ENCODE assay signal across 9 cellular contexts in genomic region chr12:71661977-71662522, GRCh38. TPM values are rescaled to one million over a fixed set of nuclear protein-coding genes. Genes with fewer than 3 reads are reported as not detected.
DNase-seq lines count a peak whose midpoint lies in the region; ATAC-seq and TF ChIP-seq lines count a peak whose summit lies in the region.
"Had no signal": no experiment of that assay in that cellular context is flagged by ENCODE, and none has a peak within 500 bp of the region (broad histone marks: within the 10 kb centered on the region; RNA-seq: fewer than 3 reads in every experiment).

No MANE protein-coding gene starts in this region.

- no peak for TF ChIP-seq POLR2A in NB4 (IDR thresholded peaks at IDR 0.05; ENCODE audit: extremely low read depth, insufficient read length)

- ATAC-seq in effector memory CD8-positive, alpha-beta T cell (replicated peaks): no peak
- ATAC-seq in HG03108 (IDR thresholded peaks at IDR 0.05; ENCODE audit: unreplicated experiment) (no peak), GM21367 (IDR thresholded peaks at IDR 0.05; ENCODE audit: unreplicated experiment) (no peak)

- no peak overlapping the region for H2AFZ ChIP-seq in neural cell (ENCODE audit: low read depth, low read length)

- H3K4me1 Mint-ChIP-seq in effector memory CD8-positive, alpha-beta T cell (ENCODE audit: low read depth in 2 of 2): peaks cover 20 to 53% of the 10 kb centered on the region in 2 donors

- H3K4me2 ChIP-seq in BLaER1 treated with 17β-estradiol and CSF1 and Interleukin-3, amounts not matched to agents 10 nM and 100 nM: peak overlapping the region; percentile 75 to 92 (median 89)
- peak overlapping the region; percentile 94 for H3K4me2 ChIP-seq in neural cell (ENCODE audit: low read length)

- DNase-seq in NB4 (ENCODE audit: low read depth) (no peak), NCI-H2107 (lab: John Stamatoyannopoulos, UW) (no peak), UCSD-AML1 (lab: John Stamatoyannopoulos, UW; ENCODE audit: unreplicated experiment) (no peak)
- no peak for DNase-seq in effector memory CD8-positive, alpha-beta T cell
- DNase-seq: cerebellar nuclear complex had no signal

- TF ChIP-seq RAD21 in neural cell (conservative IDR thresholded peaks at IDR 0.05): no peak

- H4K20me1 ChIP-seq in BLaER1 treated with 17β-estradiol and CSF1 and Interleukin-3, amounts not matched to agents 10 nM and 100 nM: peaks cover 28 to 61% (median 54%) of the 10 kb centered on the region in 11 experiments
- no peaks in the 10 kb centered on the region for H4K20me1 ChIP-seq in neural cell (ENCODE audit: insufficient read depth)

- peaks cover 28 to 50% (median 44%) of the 10 kb centered on the region in 11 experiments for H3K36me3 ChIP-seq in BLaER1 treated with 17β-estradiol and CSF1 and Interleukin-3, amounts not matched to agents 10 nM and 100 nM
- peaks cover under 1% of the 10 kb centered on the region for H3K36me3 ChIP-seq in neural cell (ENCODE audit: insufficient read depth, low read length)

- H3K9ac ChIP-seq in BLaER1 treated with 17β-estradiol and CSF1 and Interleukin-3, amounts not matched to agents 10 nM and 100 nM: peak overlapping the region; percentile 90 to 99 (median 97)
- H3K9ac ChIP-seq in neural cell (ENCODE audit: low read length): peak overlapping the region; percentile 97

- H3K36me3 Mint-ChIP-seq in effector memory CD8-positive, alpha-beta T cell (ENCODE audit: insufficient read depth): peaks cover 50% of the 10 kb centered on the region

- no peaks in the 10 kb centered on the region for H3K9me2 ChIP-seq in neural cell (ENCODE audit: insufficient read depth, low read length)

- H3K4me1 ChIP-seq in BLaER1 treated with 17β-estradiol and CSF1 and Interleukin-3, amounts not matched to agents 10 nM and 100 nM: peaks cover 24 to 46% (median 29%) of the 10 kb centered on the region in 10 experiments

- no peak for TF ChIP-seq CTCF in NB4 (IDR thresholded peaks at IDR 0.05; ENCODE audit: low read depth, low read length)
- TF ChIP-seq CTCF in neural cell (IDR thresholded peaks at IDR 0.05; ENCODE audit: poor library complexity, severe bottlenecking): no peak

- no peaks in the 10 kb centered on the region for H3F3A ChIP-seq in neural cell (ENCODE audit: insufficient read depth, low read length, poor library complexity, severe bottlenecking)

- no peaks in the 10 kb centered on the region for H3K27me3 Mint-ChIP-seq in effector memory CD8-positive, alpha-beta T cell

- H3K79me2 ChIP-seq in neural cell (replicated peaks; ENCODE audit: insufficient read depth, low read length): peaks cover 55% of the 10 kb centered on the region

- H3K27ac ChIP-seq in BLaER1 treated with 17β-estradiol and CSF1 and Interleukin-3, amounts not matched to agents 10 nM and 100 nM: peak overlapping the region; percentile 88 to 98 (median 94); a peak in 21 of 22 replicates
- H3K27ac ChIP-seq in neural cell (ENCODE audit: low read length): no peak overlapping the region

- peaks cover 0 to 8% (median 4%) of the 10 kb centered on the region in 11 experiments; a peak in 8 of 22 replicates for H3K9me3 ChIP-seq in BLaER1 treated with 17β-estradiol and CSF1 and Interleukin-3, amounts not matched to agents 10 nM and 100 nM (replicated peaks in 1 of 11)
- H3K9me3 ChIP-seq in neural cell (ENCODE audit: low read length): no peaks in the 10 kb centered on the region

- no peaks in the 10 kb centered on the region for H3K27me3 ChIP-seq in BLaER1 treated with 17β-estradiol and CSF1 and Interleukin-3, amounts not matched to agents 10 nM and 100 nM
- H3K27me3 ChIP-seq in neural cell (ENCODE audit: insufficient read depth, low read depth, low read length): no peaks in the 10 kb centered on the region

- peak overlapping the region; percentile 99 to 100 for H3K4me3 Mint-ChIP-seq in effector memory CD8-positive, alpha-beta T cell

- H3K9me3 Mint-ChIP-seq in effector memory CD8-positive, alpha-beta T cell: no peaks in the 10 kb centered on the region

- peak overlapping the region; percentile 100 for H3K27ac Mint-ChIP-seq in effector memory CD8-positive, alpha-beta T cell

- TF ChIP-seq EP300 in neural cell (conservative IDR thresholded peaks at IDR 0.05; ENCODE audit: poor library complexity, severe bottlenecking): no peak

- peak overlapping the region; percentile 83 to 98 (median 89) for H3K4me3 ChIP-seq in BLaER1 treated with 17β-estradiol and CSF1 and Interleukin-3, amounts not matched to agents 10 nM and 100 nM
- H3K4me3 ChIP-seq in NB4 (ENCODE audit: low read depth, low read length): peak overlapping the region; percentile 79
- peak overlapping the region; percentile 82 for H3K4me3 ChIP-seq in neural cell (ENCODE audit: low read length)

TF ChIP-seq in neural cell, 6 proteins besides CTCF, POLR2A, EP300 and RAD21:
- TF ChIP-seq, protein P1, sequence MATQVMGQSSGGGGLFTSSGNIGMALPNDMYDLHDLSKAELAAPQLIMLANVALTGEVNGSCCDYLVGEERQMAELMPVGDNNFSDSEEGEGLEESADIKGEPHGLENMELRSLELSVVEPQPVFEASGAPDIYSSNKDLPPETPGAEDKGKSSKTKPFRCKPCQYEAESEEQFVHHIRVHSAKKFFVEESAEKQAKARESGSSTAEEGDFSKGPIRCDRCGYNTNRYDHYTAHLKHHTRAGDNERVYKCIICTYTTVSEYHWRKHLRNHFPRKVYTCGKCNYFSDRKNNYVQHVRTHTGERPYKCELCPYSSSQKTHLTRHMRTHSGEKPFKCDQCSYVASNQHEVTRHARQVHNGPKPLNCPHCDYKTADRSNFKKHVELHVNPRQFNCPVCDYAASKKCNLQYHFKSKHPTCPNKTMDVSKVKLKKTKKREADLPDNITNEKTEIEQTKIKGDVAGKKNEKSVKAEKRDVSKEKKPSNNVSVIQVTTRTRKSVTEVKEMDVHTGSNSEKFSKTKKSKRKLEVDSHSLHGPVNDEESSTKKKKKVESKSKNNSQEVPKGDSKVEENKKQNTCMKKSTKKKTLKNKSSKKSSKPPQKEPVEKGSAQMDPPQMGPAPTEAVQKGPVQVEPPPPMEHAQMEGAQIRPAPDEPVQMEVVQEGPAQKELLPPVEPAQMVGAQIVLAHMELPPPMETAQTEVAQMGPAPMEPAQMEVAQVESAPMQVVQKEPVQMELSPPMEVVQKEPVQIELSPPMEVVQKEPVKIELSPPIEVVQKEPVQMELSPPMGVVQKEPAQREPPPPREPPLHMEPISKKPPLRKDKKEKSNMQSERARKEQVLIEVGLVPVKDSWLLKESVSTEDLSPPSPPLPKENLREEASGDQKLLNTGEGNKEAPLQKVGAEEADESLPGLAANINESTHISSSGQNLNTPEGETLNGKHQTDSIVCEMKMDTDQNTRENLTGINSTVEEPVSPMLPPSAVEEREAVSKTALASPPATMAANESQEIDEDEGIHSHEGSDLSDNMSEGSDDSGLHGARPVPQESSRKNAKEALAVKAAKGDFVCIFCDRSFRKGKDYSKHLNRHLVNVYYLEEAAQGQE (IDR thresholded peaks at IDR 0.05; ENCODE audit: borderline replicate concordance): no peak
- no peak for TF ChIP-seq SMC3 (conservative IDR thresholded peaks at IDR 0.05; ENCODE audit: poor library complexity)
- no peak for TF ChIP-seq EZH2 (IDR thresholded peaks at IDR 0.05; ENCODE audit: borderline replicate concordance, insufficient read depth, low read length, poor library complexity, severe bottlenecking)
- TF ChIP-seq POLR2AphosphoS5 (IDR thresholded peaks at IDR 0.05): no peak
- no peak for TF ChIP-seq MXI1 (conservative IDR thresholded peaks at IDR 0.05; ENCODE audit: poor library complexity, severe bottlenecking)
- TF ChIP-seq TAF1 (IDR thresholded peaks at IDR 0.05; ENCODE audit: low read depth): no peak

RNA-seq across cellular contexts. Expression of gene ZFC3H1, which starts 1.6 kb away (rescaled TPM):
- 45.5 and 70.2 TPM in 2 replicates for polyA plus RNA-seq in neural cell
- polyA minus RNA-seq in neural cell: 61.8 and 77.2 TPM in 2 replicates

RNA-seq across cellular contexts. Expression of gene THAP2, which starts 2.1 kb away (rescaled TPM):
- 15.5 and 15.8 TPM in 2 replicates for polyA plus RNA-seq in neural cell
- polyA minus RNA-seq in neural cell: 34.3 and 35.8 TPM in 2 replicates

RNA-seq across cellular contexts. Expression of gene TMEM19, which starts 23.8 kb away (rescaled TPM):
- polyA plus RNA-seq in neural cell: 18.4 and 24.2 TPM in 2 replicates
- polyA minus RNA-seq in neural cell: 46.9 and 48.9 TPM in 2 replicates
